14 cellular contexts compared by ENCODE assay signal in the genomic region with DNA sequence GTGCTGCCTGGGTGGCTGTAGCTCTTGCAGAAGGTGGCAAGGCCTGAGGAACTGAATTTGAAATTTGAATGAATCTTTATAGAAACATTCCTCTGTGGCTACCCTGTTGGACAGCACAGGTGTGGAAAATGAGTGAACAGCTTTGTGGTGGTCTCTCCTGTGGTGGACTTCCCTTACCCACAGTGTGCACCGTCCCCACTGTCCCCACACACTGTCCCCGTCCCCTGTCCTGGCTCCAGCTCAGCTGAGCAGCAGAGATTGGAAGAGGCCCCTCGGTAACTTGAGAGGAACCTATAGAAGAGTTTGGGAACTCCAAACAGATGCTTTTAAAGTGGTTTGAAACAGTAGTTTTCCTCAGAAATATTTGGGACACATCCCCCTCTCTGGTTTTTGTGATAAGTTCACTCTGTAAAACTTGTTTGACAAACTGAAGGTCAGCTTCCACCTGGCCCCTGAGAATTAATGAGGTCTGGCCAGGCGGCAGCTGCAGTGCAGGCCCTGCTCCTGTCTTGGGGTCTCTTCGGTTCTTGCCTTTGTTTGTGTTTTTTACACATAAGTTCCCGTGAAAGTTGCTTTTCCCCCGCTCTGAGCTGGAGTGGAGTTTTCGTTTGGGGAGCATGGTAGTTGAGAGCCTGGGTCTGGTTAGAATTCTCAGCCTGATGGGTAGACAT.
"Had no signal": no experiment of that assay in that cellular context is flagged by ENCODE, and none has a peak within 500 bp of the region (broad histone marks: within the 10 kb centered on the region; RNA-seq: fewer than 3 reads in every experiment).

No MANE protein-coding gene starts in this region.

- ATAC-seq: activated CD4-positive, alpha-beta T cell treated with anti-CD3 and anti-CD28 coated beads for 36 hours; stimulated activated naive CD8-positive, alpha-beta T cell treated with anti-CD3 and anti-CD28 coated beads, Interleukin-15, amount 100 ng/mL, for 72 hours; T-helper 17 cell had no signal

- H3K4me3 ChIP-seq: colonic mucosa, esophagus muscularis mucosa, prostate gland had no signal

- H3K27me3 ChIP-seq: colonic mucosa, esophagus muscularis mucosa had no signal

- H3K36me3 ChIP-seq: colonic mucosa, esophagus muscularis mucosa, prostate gland had no signal

- DNase-seq: activated CD4-positive, alpha-beta memory T cell treated with anti-CD3 and anti-CD28 coated beads, Interleukin-2, amount 10 ng/mL, durations not matched to agents 7 days and 5 days; activated CD4-positive, alpha-beta T cell treated with anti-CD3 and anti-CD28 coated beads for 36 hours; activated effector memory CD4-positive, alpha-beta T cell treated with anti-CD3 and anti-CD28 coated beads, Interleukin-2, amount 50 U/mL, for 16 hours; activated T-cell treated with anti-CD3 and anti-CD28 coated beads, Interleukin-2, amount 50 U/mL, for 24 hours; caudate nucleus; colonic mucosa; hippocampal formation; kidney; nucleus accumbens; stimulated activated CD4-positive, alpha-beta T cell treated with anti-CD3 and anti-CD28 coated beads, Interleukin-1b, Interleukin-23, amount 100 ng/mL, for 48 hours; stimulated activated naive CD8-positive, alpha-beta T cell treated with anti-CD3 and anti-CD28 coated beads, Interleukin-15, amount 100 ng/mL, for 72 hours; T-helper 17 cell had no signal

- H3K9me3 ChIP-seq: colonic mucosa, esophagus muscularis mucosa, prostate gland had no signal

- H3K4me1 ChIP-seq: colonic mucosa, prostate gland had no signal

- H3K27ac ChIP-seq: colonic mucosa, esophagus muscularis mucosa, prostate gland had no signal
